Comparison of ENCODE assay signal across 21 cellular contexts in the genomic region with DNA sequence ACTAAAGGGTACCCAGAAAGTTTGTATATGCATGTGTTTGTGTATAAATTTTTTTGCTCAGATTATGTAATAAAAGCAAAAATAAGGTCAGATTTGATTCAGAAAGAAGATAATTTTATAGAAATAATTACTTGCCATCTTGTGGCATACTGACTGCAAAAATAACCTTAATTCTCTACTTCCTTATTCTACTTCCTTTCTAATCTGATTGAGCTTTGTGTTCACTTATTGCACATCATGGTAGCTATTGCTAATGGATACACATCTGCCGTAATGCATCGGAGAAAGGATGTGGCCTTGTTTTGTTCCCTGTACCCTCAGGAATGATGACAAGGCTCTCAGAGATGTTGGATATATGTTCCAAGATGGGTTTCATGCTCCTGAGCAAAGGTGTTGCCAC. TPM values are rescaled to one million over a fixed set of nuclear protein-coding genes. Genes with fewer than 3 reads are reported as not detected.
A peak's percentile ranks its signal among the peaks of the same experiment; 100 is the strongest.
DNase-seq lines count a peak whose midpoint lies in the region; ATAC-seq, FAIRE-seq and TF ChIP-seq lines count a peak whose summit lies in the region.
"Had no signal": no experiment of that assay in that cellular context is flagged by ENCODE, and none has a peak within 500 bp of the region (broad histone marks: within the 10 kb centered on the region; RNA-seq: fewer than 3 reads in every experiment).

No MANE protein-coding gene starts in this region.

- no peaks in the 10 kb centered on the region for H3K36me3 ChIP-seq in tibial nerve
- H3K36me3 ChIP-seq: BLaER1 treated with 17β-estradiol and CSF1 and Interleukin-3, amounts not matched to agents 10 nM and 100 nM had no signal

- peaks cover 0 to 4% of the 10 kb centered on the region in 2 donors for H3K27me3 ChIP-seq in tibial nerve
- H3K27me3 ChIP-seq: BLaER1 treated with 17β-estradiol and CSF1 and Interleukin-3, amounts not matched to agents 10 nM and 100 nM had no signal

- H3K9me3 Mint-ChIP-seq in naive B cell = peaks cover 0 to 2% (median 0%) of the 10 kb centered on the region in 7 donors
- H3K9me3 Mint-ChIP-seq: CD8-positive, alpha-beta T cell had no signal

- no peak overlapping the region for H3K27ac ChIP-seq in tibial nerve

- H3K36me3 Mint-ChIP-seq in naive B cell = no peaks in the 10 kb centered on the region
- H3K36me3 Mint-ChIP-seq: CD8-positive, alpha-beta T cell had no signal

- H3K9me3 ChIP-seq in tibial nerve = no peaks in the 10 kb centered on the region
- H3K9me3 ChIP-seq: BLaER1 treated with 17β-estradiol and CSF1 and Interleukin-3, amounts not matched to agents 10 nM and 100 nM had no signal

- no peak for FAIRE-seq in RCC 7860 (lab: Jason Lieb, UNC)
- FAIRE-seq: GM12891, GM19239 had no signal

- peak; percentile 84 to 90 for ATAC-seq in naive B cell (ENCODE audit: low read depth in 2 of 2)
- ATAC-seq: CD8-positive, alpha-beta T cell; Panc1 had no signal

- no peak for TF ChIP-seq CTCF in tibial nerve (IDR thresholded peaks at IDR 0.05)

- H3K4me3 Mint-ChIP-seq in naive B cell = peak overlapping the region in 4 of 8 donors; percentile 2 to 81 (median 28)
- H3K4me3 Mint-ChIP-seq: CD8-positive, alpha-beta T cell had no signal

- peaks cover 6 to 12% (median 11%) of the 10 kb centered on the region in 3 donors for H3K4me1 Mint-ChIP-seq in naive B cell

- H3K4me3 ChIP-seq in tibial nerve = no peak overlapping the region
- H3K4me3 ChIP-seq: BLaER1 treated with 17β-estradiol and CSF1 and Interleukin-3, amounts not matched to agents 10 nM and 100 nM had no signal

- TF ChIP-seq POLR2A in tibial nerve (IDR thresholded peaks at IDR 0.05) = no peak

- no peaks in the 10 kb centered on the region for H3K4me1 ChIP-seq in tibial nerve

- peak; percentile 24 to 42 for DNase-seq in Kasumi-1 (lab: John Stamatoyannopoulos, UW)
- DNase-seq in NOMO-1 (lab: John Stamatoyannopoulos, UW; ENCODE audit: unreplicated experiment in 2 of 2) = peak; percentile 11 to 63
- DNase-seq in SKM-1 treated with dmso at 0.1 percent for 144 hours (lab: John Stamatoyannopoulos, UW; ENCODE audit: unreplicated experiment) = peak; percentile 29
- DNase-seq in naive B cell = peak; percentile 21
- DNase-seq in UCSD-AML1 (lab: John Stamatoyannopoulos, UW; ENCODE audit: unreplicated experiment) = no peak
- DNase-seq in tibial nerve (ENCODE audit: low spot score in 2 of 2) = no peak
- DNase-seq in RCC 7860 (ENCODE audit: low spot score) = no peak
- DNase-seq: Calu3; CD8-positive, alpha-beta T cell; DMS53; EL; GOT3; NCI-H1092 treated with DMSO at 0.1 percent for 48 hours; NCI-H146; NCI-H2029 treated with DMSO at 0.1 percent for 48 hours; NCI-H2171 treated with DMSO at 0.1 percent for 48 hours; NCI-H446 treated with DMSO at 0.1 percent for 48 hours had no signal

- 90 to 93% methylated on average over 2 of the region's 2 CpGs for WGBS in tibial nerve, 2 donors

- peak overlapping the region in 3 of 6 donors; percentile 8 to 86 (median 69) for H3K27ac Mint-ChIP-seq in naive B cell
- H3K27ac Mint-ChIP-seq: CD8-positive, alpha-beta T cell had no signal

- no peak for TF ChIP-seq EP300 in tibial nerve (IDR thresholded peaks at IDR 0.05)

- peaks cover 23 to 37% (median 29%) of the 10 kb centered on the region in 3 donors for H3K27me3 Mint-ChIP-seq in naive B cell

RNA-seq across cellular contexts. Expression of a gene that starts 10.5 kb away (rescaled TPM):
- 10 to 100 TPM; 17.8 to 39.0 (median 30.2) TPM for polyA plus RNA-seq in naive B cell (ENCODE audit: low read depth in 6 of 6)
- total RNA-seq in tibial nerve = 10 to 100 TPM; 14.1 to 23.6 (median 18.0) TPM

RNA-seq across cellular contexts. Expression of a gene that starts 58.7 kb away (rescaled TPM):
- polyA plus RNA-seq in naive B cell (ENCODE audit: low read depth in 6 of 6) = 10 to 100 TPM in 5 of 6 donors, 1 to 10 TPM in 1; 6.6 to 19.6 (median 14.4) TPM
- total RNA-seq in tibial nerve = 10 to 100 TPM; 15.3 to 21.9 (median 18.7) TPM

Comparison
In these comparisons a context has a peak if more than half of its experiments do, and no peak if none do; other contexts are left out.
1. DNase-seq: peak in Kasumi-1 (2 of 2), NOMO-1 (2 of 2), SKM-1 treated with dmso at 0.1 percent for 144 hours (single experiment) and naive B cell (single experiment); none in UCSD-AML1 (single experiment), tibial nerve (0 of 2) and RCC 7860 (single experiment).